ENCODE assay signal across 8 cellular contexts in the genomic region with DNA sequence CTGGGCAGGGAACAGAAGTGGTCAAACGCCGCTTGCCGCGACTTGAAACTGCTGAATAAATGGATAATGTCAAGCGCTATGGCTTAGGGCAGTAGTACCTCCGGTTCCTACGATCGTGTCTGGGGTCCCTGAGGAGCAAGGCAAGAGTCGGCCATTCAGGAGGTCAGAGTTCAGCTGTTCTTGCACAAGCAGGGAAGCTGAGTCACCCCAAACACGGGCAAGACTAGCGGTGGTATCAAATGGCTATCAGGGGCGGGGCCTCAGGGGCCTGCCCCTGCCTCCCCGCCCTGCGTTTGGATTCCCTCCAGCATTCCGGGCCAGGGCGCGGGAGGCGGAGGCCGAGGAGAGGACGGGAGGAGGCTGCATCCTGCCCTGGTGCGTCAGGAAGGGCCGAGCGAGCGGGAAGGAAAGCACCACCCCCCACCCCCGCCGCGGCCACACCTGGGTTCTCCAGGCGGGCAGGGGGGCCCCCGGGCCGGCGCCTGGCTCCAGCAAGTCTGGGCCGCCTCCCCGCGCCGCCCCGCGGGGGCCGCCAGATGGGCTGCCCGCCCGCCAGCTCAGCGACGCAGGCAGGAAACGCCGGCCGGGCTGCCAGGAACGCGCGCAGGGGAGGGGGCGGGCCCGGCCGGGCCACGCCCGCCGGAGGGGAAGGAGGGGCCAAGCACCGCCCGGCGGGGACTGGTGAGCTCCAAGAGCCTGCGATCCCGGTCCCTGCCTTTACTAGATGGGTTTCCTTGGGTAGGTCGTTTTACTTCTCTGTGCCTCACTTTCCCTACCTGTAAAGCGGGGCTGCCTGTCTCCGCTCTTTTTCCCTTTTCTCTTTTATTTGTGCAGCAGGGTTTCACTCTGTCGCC. TPM values are rescaled to one million over a fixed set of nuclear protein-coding genes. Genes with fewer than 3 reads are reported as not detected.
DNase-seq lines count a peak whose midpoint lies in the region; ATAC-seq and TF ChIP-seq lines count a peak whose summit lies in the region.

No MANE protein-coding gene starts in this region.

- H3F3A ChIP-seq in Loucy (ENCODE audit: low read depth) (0 out of 2 replicates have a peak, but pooled peaks cover 3% of the 10 kb centered on the region), neural cell (ENCODE audit: insufficient read depth, low read length, poor library complexity, severe bottlenecking) (no peaks in the 10 kb centered on the region)

- DNase-seq in ELF-1 (ENCODE audit: low read depth, low spot score) = peak; percentile 99
- peak; percentile 99 for DNase-seq in H7
- peak; percentile 100 for DNase-seq in RWPE2 (ENCODE audit: low spot score)
- peak; percentile 94 for DNase-seq in activated effector memory CD4-positive, alpha-beta T cell treated with anti-CD3 and anti-CD28 coated beads, Interleukin-2, amount 50 U/mL, for 16 hours
- peak; percentile 98 for DNase-seq in fibroblast of the conjunctiva (ENCODE audit: low read depth)
- peak; percentile 80 to 82 for DNase-seq in stimulated activated naive CD8-positive, alpha-beta T cell treated with anti-CD3 and anti-CD28 coated beads, Interleukin-15, amount 100 ng/mL, for 72 hours

- H3K4me3 ChIP-seq in H7 (ENCODE audit: insufficient read depth, low read depth, low read length) (peak overlapping the region; percentile 51), Loucy (ENCODE audit: low read length, poor library complexity, severe bottlenecking) (peak overlapping the region; percentile 80), RWPE2 (ENCODE audit: severe bottlenecking) (peak overlapping the region; percentile 38), neural cell (ENCODE audit: low read length) (peak overlapping the region; percentile 69)

- no peaks in the 10 kb centered on the region for H3K27me3 ChIP-seq in H7 (ENCODE audit: control insufficient read depth, insufficient read depth, low read length)
- H3K27me3 ChIP-seq in Loucy (ENCODE audit: insufficient read depth, low read length, poor library complexity, severe bottlenecking) = no peaks in the 10 kb centered on the region
- H3K27me3 ChIP-seq in RWPE2 (ENCODE audit: insufficient read depth, poor library complexity, severe bottlenecking) = no peaks in the 10 kb centered on the region
- H3K27me3 ChIP-seq in neural cell (ENCODE audit: insufficient read depth, low read depth, low read length) = no peaks in the 10 kb centered on the region

- H3K27ac Mint-ChIP-seq in stimulated activated naive CD8-positive, alpha-beta T cell treated with anti-CD3 and anti-CD28 coated beads, Interleukin-15, amount 100 ng/mL, for 72 hours = peak overlapping the region; percentile 88 to 98

- peak; percentile 24 for TF ChIP-seq EP300 in neural cell (conservative IDR thresholded peaks at IDR 0.05; ENCODE audit: poor library complexity, severe bottlenecking)

- ATAC-seq in RWPE2 (ENCODE audit: low read depth) = peak; percentile 81
- peak; percentile 92 for ATAC-seq in stimulated activated naive CD8-positive, alpha-beta T cell treated with anti-CD3 and anti-CD28 coated beads, Interleukin-15, amount 100 ng/mL, for 72 hours

- peaks cover 13% of the 10 kb centered on the region for H3K4me1 ChIP-seq in Loucy (ENCODE audit: insufficient read depth, low read length, poor library complexity, severe bottlenecking)
- peaks cover 15% of the 10 kb centered on the region for H3K4me1 ChIP-seq in RWPE2 (ENCODE audit: insufficient read depth, poor library complexity, severe bottlenecking)

- peak; percentile 30 for TF ChIP-seq RAD21 in neural cell (conservative IDR thresholded peaks at IDR 0.05)

- H3K9me3 Mint-ChIP-seq in stimulated activated naive CD8-positive, alpha-beta T cell treated with anti-CD3 and anti-CD28 coated beads, Interleukin-15, amount 100 ng/mL, for 72 hours = no peaks in the 10 kb centered on the region

- H3K9ac ChIP-seq in Loucy (ENCODE audit: low read depth, low read length, poor library complexity, severe bottlenecking) = peak overlapping the region; percentile 76
- H3K9ac ChIP-seq in neural cell (ENCODE audit: low read length) = peak overlapping the region; percentile 67

- TF ChIP-seq CTCF in Loucy (conservative IDR thresholded peaks at IDR 0.05; ENCODE audit: low read length) (no peak), RWPE2 (IDR thresholded peaks at IDR 0.05; ENCODE audit: poor library complexity, severe bottlenecking) (peak; percentile 24), neural cell (IDR thresholded peaks at IDR 0.05; ENCODE audit: poor library complexity, severe bottlenecking) (no peak)

- H3K9me2 ChIP-seq in Loucy (replicated peaks; ENCODE audit: low read depth, low read length) = no peaks in the 10 kb centered on the region
- H3K9me2 ChIP-seq in neural cell (ENCODE audit: insufficient read depth, low read length) = no peaks in the 10 kb centered on the region

- no peaks in the 10 kb centered on the region for H3K27me3 Mint-ChIP-seq in stimulated activated naive CD8-positive, alpha-beta T cell treated with anti-CD3 and anti-CD28 coated beads, Interleukin-15, amount 100 ng/mL, for 72 hours

- H3K36me3 ChIP-seq in H7 (replicated peaks; ENCODE audit: control insufficient read depth, insufficient read depth, low read length) = peaks cover 9% of the 10 kb centered on the region
- H3K36me3 ChIP-seq in Loucy (ENCODE audit: insufficient read depth, low read length) = peaks cover 19% of the 10 kb centered on the region; the same call in 1 of the 2 replicates
- H3K36me3 ChIP-seq in RWPE2 (ENCODE audit: low read depth) = peaks cover 25% of the 10 kb centered on the region
- H3K36me3 ChIP-seq in neural cell (ENCODE audit: insufficient read depth, low read length) = no peaks in the 10 kb centered on the region

- peak overlapping the region; percentile 93 for H2AFZ ChIP-seq in Loucy (ENCODE audit: low read length)
- no peak overlapping the region for H2AFZ ChIP-seq in neural cell (ENCODE audit: low read depth, low read length)

- no peaks in the 10 kb centered on the region for H3K9me3 ChIP-seq in Loucy (ENCODE audit: insufficient read depth, low read depth, low read length)
- no peaks in the 10 kb centered on the region for H3K9me3 ChIP-seq in RWPE2 (ENCODE audit: severe bottlenecking)
- H3K9me3 ChIP-seq in neural cell (ENCODE audit: low read length) = no peaks in the 10 kb centered on the region

- H3K79me2 ChIP-seq in Loucy (ENCODE audit: insufficient read depth, low read length) (no peaks in the 10 kb centered on the region), neural cell (replicated peaks; ENCODE audit: insufficient read depth, low read length) (no peaks in the 10 kb centered on the region)

- peak overlapping the region; percentile 97 for H3K27ac ChIP-seq in RWPE2 (ENCODE audit: poor library complexity, severe bottlenecking)
- H3K27ac ChIP-seq in neural cell (ENCODE audit: low read length) = no peak overlapping the region

- H4K20me1 ChIP-seq in Loucy (ENCODE audit: insufficient read depth, low read length, poor library complexity, severe bottlenecking) (no peaks in the 10 kb centered on the region), neural cell (ENCODE audit: insufficient read depth) (no peaks in the 10 kb centered on the region)

- peak overlapping the region; percentile 86 to 95 for H3K4me3 Mint-ChIP-seq in stimulated activated naive CD8-positive, alpha-beta T cell treated with anti-CD3 and anti-CD28 coated beads, Interleukin-15, amount 100 ng/mL, for 72 hours

- peaks cover 45% of the 10 kb centered on the region for H3K4me1 Mint-ChIP-seq in stimulated activated naive CD8-positive, alpha-beta T cell treated with anti-CD3 and anti-CD28 coated beads, Interleukin-15, amount 100 ng/mL, for 72 hours

- peak overlapping the region; percentile 83 for H3K4me2 ChIP-seq in Loucy (ENCODE audit: low read depth, low read length, poor library complexity, severe bottlenecking)
- peak overlapping the region; percentile 80 for H3K4me2 ChIP-seq in neural cell (ENCODE audit: low read length)

TF ChIP-seq in neural cell, 6 proteins besides CTCF, POLR2A, EP300 and RAD21:
- TF ChIP-seq MXI1 (conservative IDR thresholded peaks at IDR 0.05; ENCODE audit: poor library complexity, severe bottlenecking) (peak; percentile 49), SMC3 (conservative IDR thresholded peaks at IDR 0.05; ENCODE audit: poor library complexity) (peak; percentile 46), POLR2AphosphoS5 (IDR thresholded peaks at IDR 0.05) (peak; percentile 11), TAF1 (IDR thresholded peaks at IDR 0.05; ENCODE audit: low read depth) (no peak), EZH2 (IDR thresholded peaks at IDR 0.05; ENCODE audit: borderline replicate concordance, insufficient read depth, low read length, poor library complexity, severe bottlenecking) (no peak)
- TF ChIP-seq, protein P1, sequence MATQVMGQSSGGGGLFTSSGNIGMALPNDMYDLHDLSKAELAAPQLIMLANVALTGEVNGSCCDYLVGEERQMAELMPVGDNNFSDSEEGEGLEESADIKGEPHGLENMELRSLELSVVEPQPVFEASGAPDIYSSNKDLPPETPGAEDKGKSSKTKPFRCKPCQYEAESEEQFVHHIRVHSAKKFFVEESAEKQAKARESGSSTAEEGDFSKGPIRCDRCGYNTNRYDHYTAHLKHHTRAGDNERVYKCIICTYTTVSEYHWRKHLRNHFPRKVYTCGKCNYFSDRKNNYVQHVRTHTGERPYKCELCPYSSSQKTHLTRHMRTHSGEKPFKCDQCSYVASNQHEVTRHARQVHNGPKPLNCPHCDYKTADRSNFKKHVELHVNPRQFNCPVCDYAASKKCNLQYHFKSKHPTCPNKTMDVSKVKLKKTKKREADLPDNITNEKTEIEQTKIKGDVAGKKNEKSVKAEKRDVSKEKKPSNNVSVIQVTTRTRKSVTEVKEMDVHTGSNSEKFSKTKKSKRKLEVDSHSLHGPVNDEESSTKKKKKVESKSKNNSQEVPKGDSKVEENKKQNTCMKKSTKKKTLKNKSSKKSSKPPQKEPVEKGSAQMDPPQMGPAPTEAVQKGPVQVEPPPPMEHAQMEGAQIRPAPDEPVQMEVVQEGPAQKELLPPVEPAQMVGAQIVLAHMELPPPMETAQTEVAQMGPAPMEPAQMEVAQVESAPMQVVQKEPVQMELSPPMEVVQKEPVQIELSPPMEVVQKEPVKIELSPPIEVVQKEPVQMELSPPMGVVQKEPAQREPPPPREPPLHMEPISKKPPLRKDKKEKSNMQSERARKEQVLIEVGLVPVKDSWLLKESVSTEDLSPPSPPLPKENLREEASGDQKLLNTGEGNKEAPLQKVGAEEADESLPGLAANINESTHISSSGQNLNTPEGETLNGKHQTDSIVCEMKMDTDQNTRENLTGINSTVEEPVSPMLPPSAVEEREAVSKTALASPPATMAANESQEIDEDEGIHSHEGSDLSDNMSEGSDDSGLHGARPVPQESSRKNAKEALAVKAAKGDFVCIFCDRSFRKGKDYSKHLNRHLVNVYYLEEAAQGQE (IDR thresholded peaks at IDR 0.05; ENCODE audit: borderline replicate concordance) = no peak

RNA-seq across cellular contexts. Expression of gene ID1, which starts 32.2 kb away (rescaled TPM):
- total RNA-seq in H7 (2014; rRNA removed; shearing (Covaris generic)) = 424 and 491 TPM in 2 replicates
- 26.3 and 30.6 TPM in 2 replicates for polyA plus RNA-seq in neural cell
- 24.6 and 26.2 TPM in 2 replicates for polyA minus RNA-seq in neural cell

RNA-seq across cellular contexts. Expression of gene HM13, which starts 58.7 kb away (rescaled TPM):
- 63.9 and 65.0 TPM in 2 replicates for total RNA-seq in H7 (2014; rRNA removed; shearing (Covaris generic))
- 93.1 and 95.4 TPM in 2 replicates for polyA plus RNA-seq in neural cell
- 86.9 and 93.4 TPM in 2 replicates for polyA minus RNA-seq in neural cell
